ENCODE assay signal across 9 cellular contexts in the genomic region with DNA sequence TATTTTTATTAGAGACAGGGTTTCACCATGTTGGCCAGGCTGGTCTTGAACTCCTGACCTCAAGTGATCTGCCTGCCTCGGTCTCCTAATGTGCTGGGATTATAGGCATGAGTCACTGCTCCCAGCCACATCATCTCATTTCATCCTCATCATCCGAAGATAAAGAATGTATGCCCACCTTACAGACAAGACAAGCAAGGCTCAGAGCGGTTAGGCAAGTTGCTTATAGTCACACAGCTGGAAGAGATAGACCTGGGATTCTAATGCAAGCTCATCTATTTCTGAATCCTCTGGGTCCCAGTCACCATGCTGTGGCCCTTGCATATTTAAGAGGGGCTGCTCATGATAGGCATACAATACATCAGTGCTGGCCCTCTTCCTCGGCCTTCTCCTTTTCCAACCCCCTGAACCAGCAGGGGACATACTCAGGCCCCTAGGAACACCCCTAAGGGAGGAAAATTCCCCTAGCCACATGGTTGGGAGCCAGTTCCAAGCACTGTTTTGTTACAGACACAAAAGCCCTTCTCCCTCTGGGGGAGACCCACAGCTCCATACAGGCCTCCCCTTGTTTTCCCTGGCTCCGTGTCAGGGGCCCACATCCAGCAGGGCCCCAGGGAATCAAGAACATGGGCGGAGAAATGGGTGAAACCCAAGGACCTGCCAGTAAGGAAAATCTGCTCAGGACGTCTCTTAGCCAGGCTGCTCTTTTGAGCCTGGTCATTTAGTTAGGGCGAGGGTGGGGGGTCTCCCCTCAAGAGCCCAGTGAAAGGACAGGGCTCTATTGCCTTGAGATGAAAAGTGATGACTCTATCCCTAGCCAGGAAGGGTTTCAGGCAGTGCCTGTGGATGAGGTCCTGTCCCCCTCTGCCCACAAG. TPM values are rescaled to one million over a fixed set of nuclear protein-coding genes. Genes with fewer than 3 reads are reported as not detected.
DNase-seq lines count a peak whose midpoint lies in the region; ATAC-seq and TF ChIP-seq lines count a peak whose summit lies in the region.
"Had no signal": no experiment of that assay in that cellular context is flagged by ENCODE, and none has a peak within 500 bp of the region (broad histone marks: within the 10 kb centered on the region; RNA-seq: fewer than 3 reads in every experiment).

No MANE protein-coding gene starts in this region.

- no peaks in the 10 kb centered on the region for H3K36me3 Mint-ChIP-seq in natural killer cell treated with Interleukin-12 subunit alpha and Interleukin-12 subunit beta and Interleukin-15 and Interleukin-18, amount 100 ng/mL, for 72 hours

- no peak overlapping the region for H3K4me3 Mint-ChIP-seq in natural killer cell treated with Interleukin-12 subunit alpha and Interleukin-12 subunit beta and Interleukin-15 and Interleukin-18, amount 100 ng/mL, for 72 hours

- 71 to 80% (median 75%) methylated on average over 8 of the region's 8 CpGs for WGBS in heart left ventricle, 4 donors

- peaks cover 1 to 12% of the 10 kb centered on the region in 2 donors for H3K4me1 Mint-ChIP-seq in natural killer cell treated with Interleukin-12 subunit alpha and Interleukin-12 subunit beta and Interleukin-15 and Interleukin-18, amount 100 ng/mL, for 72 hours (ENCODE audit: low read depth in 2 of 2)

- H3K4me1 ChIP-seq in heart left ventricle: peaks cover 14 to 92% (median 69%) of the 10 kb centered on the region in 12 donors
- H3K4me1 ChIP-seq in osteoblast (ENCODE audit: insufficient read depth, low read length): peaks cover 84% of the 10 kb centered on the region

- intact Hi-C loops in heart left ventricle (cut with DNase I): no loop called here

- no peak overlapping the region for H2AFZ ChIP-seq in osteoblast (ENCODE audit: low read length)

- H3K4me3 ChIP-seq in astrocyte of the cerebellum (ENCODE audit: low read depth, low read length) (no peak overlapping the region), heart left ventricle (no peak overlapping the region), osteoblast (ENCODE audit: insufficient read depth, low read length) (peak overlapping the region; percentile 15)
- H3K4me3 ChIP-seq: SJCRH30 had no signal

- no peaks in the 10 kb centered on the region for H3K9me3 Mint-ChIP-seq in natural killer cell treated with Interleukin-12 subunit alpha and Interleukin-12 subunit beta and Interleukin-15 and Interleukin-18, amount 100 ng/mL, for 72 hours

- H3K27ac ChIP-seq in heart left ventricle (peak overlapping the region; percentile 44 to 98 (median 72)), osteoblast (ENCODE audit: low read depth, low read length) (peak overlapping the region; percentile 99)
- H3K27ac ChIP-seq: SJCRH30 had no signal

- peaks cover 98% of the 10 kb centered on the region for H3K79me2 ChIP-seq in osteoblast (ENCODE audit: insufficient read depth, low read length)

- H3K4me2 ChIP-seq in osteoblast (ENCODE audit: insufficient read depth, low read length): peak overlapping the region; percentile 61

- H3K36me3 ChIP-seq in heart left ventricle: peaks cover 0 to 19% (median 4%) of the 10 kb centered on the region in 9 donors
- peaks cover 68% of the 10 kb centered on the region for H3K36me3 ChIP-seq in osteoblast (ENCODE audit: insufficient read depth, low read length)

- TF ChIP-seq CTCF in astrocyte of the cerebellum (IDR thresholded peaks at IDR 0.05; ENCODE audit: low read depth, low read length, missing control alignments): no peak
- no peak for TF ChIP-seq CTCF in heart left ventricle (IDR thresholded peaks at IDR 0.05)
- TF ChIP-seq CTCF in osteoblast (IDR thresholded peaks at IDR 0.05; ENCODE audit: extremely low read depth, low read depth, low read length): no peak

- peaks cover 44% of the 10 kb centered on the region for H4K20me1 ChIP-seq in osteoblast (ENCODE audit: insufficient read depth, low read length)

- in situ Hi-C loops in astrocyte of the cerebellum (cut with HindIII; ENCODE audit: low sequenced_read_pairs): no loop called here

- H3K27ac Mint-ChIP-seq in natural killer cell treated with Interleukin-12 subunit alpha and Interleukin-12 subunit beta and Interleukin-15 and Interleukin-18, amount 100 ng/mL, for 72 hours: no peak overlapping the region

- H3K27me3 Mint-ChIP-seq in natural killer cell treated with Interleukin-12 subunit alpha and Interleukin-12 subunit beta and Interleukin-15 and Interleukin-18, amount 100 ng/mL, for 72 hours: no peaks in the 10 kb centered on the region

- TF ChIP-seq POLR2A in heart left ventricle (IDR thresholded peaks at IDR 0.05): no peak

- no peaks in the 10 kb centered on the region for H3K27me3 ChIP-seq in heart left ventricle
- H3K27me3 ChIP-seq in osteoblast (ENCODE audit: insufficient read depth, low read length): no peaks in the 10 kb centered on the region
- H3K27me3 ChIP-seq: SJCRH30 had no signal

- ATAC-seq in heart left ventricle (peak; percentile 6 to 28 (median 16)), GM21737 (IDR thresholded peaks at IDR 0.05; ENCODE audit: unreplicated experiment) (no peak)
- no peak for ATAC-seq in natural killer cell treated with Interleukin-12 subunit alpha and Interleukin-12 subunit beta and Interleukin-15 and Interleukin-18, amount 100 ng/mL, for 72 hours

- DNase-seq in astrocyte of the cerebellum (ENCODE audit: low read depth) (peak; percentile 44), heart left ventricle (peak in 3 of 5 donors; percentile 47 to 66 (median 54)), osteoblast (ENCODE audit: insufficient read length, low spot score, missing footprints) (no peak), NCI-H1417 treated with DMSO at 0.1 percent for 48 hours (lab: John Stamatoyannopoulos, UW) (no peak), NCI-H2196 (lab: John Stamatoyannopoulos, UW; ENCODE audit: unreplicated experiment) (no peak)
- no peak for DNase-seq in natural killer cell treated with Interleukin-12 subunit alpha and Interleukin-12 subunit beta and Interleukin-15 and Interleukin-18, amount 100 ng/mL, for 72 hours (ENCODE audit: low spot score)
- DNase-seq: NCI-H2029, SJCRH30 had no signal

- H3K9me3 ChIP-seq in heart left ventricle (no peaks in the 10 kb centered on the region), osteoblast (ENCODE audit: low read depth, low read length) (no peaks in the 10 kb centered on the region)
- H3K9me3 ChIP-seq: SJCRH30 had no signal

RNA-seq across cellular contexts. Expression of gene CSRP1, which starts 6.9 kb away (rescaled TPM):
- total RNA-seq in heart left ventricle (100 to 1,000 TPM in 2 of 9 donors, 10 to 100 TPM in 7; 35.8 to 325 (median 78.6) TPM), osteoblast (389 and 480 TPM in 2 replicates)
- polyA plus RNA-seq in heart left ventricle: 10 to 100 TPM; 46.6 to 81.7 TPM
- total RNA-seq in natural killer cell treated with Interleukin-12 subunit alpha and Interleukin-12 subunit beta and Interleukin-15 and Interleukin-18, amount 100 ng/mL, for 72 hours: 10 to 100 TPM; 41.6 to 57.8 TPM

RNA-seq across cellular contexts. Expression of gene PHLDA3, which starts 31.0 kb away (rescaled TPM):
- total RNA-seq in heart left ventricle (10 to 100 TPM; 18.4 to 48.1 (median 33.4) TPM), osteoblast (116 and 134 TPM in 2 replicates)
- 10 to 100 TPM; 15.2 to 22.9 TPM for polyA plus RNA-seq in heart left ventricle
- total RNA-seq in natural killer cell treated with Interleukin-12 subunit alpha and Interleukin-12 subunit beta and Interleukin-15 and Interleukin-18, amount 100 ng/mL, for 72 hours: 1 to 10 TPM; 2.7 to 3.3 TPM

RNA-seq across cellular contexts. Expression of gene NAV1, which starts 38.9 kb away (rescaled TPM):
- total RNA-seq in heart left ventricle (100 to 1,000 TPM in 1 of 9 donors, 10 to 100 TPM in 8; 58.0 to 107 (median 85.0) TPM), osteoblast (47.0 and 47.1 TPM in 2 replicates)
- 10 to 100 TPM; 30.5 to 37.6 TPM for polyA plus RNA-seq in heart left ventricle
- total RNA-seq in natural killer cell treated with Interleukin-12 subunit alpha and Interleukin-12 subunit beta and Interleukin-15 and Interleukin-18, amount 100 ng/mL, for 72 hours: 1 to 10 TPM in 1 of 2 donors, under 1 TPM in 1; 0.21 to 1.2 TPM

Comparison
In these comparisons a context has a peak if more than half of its experiments do, and no peak if none do; other contexts are left out.
1. DNase-seq: peak in astrocyte of the cerebellum (single experiment) and heart left ventricle (3 of 5); none in osteoblast (single experiment), NCI-H1417 treated with DMSO at 0.1 percent for 48 hours (single experiment), natural killer cell treated with Interleukin-12 subunit alpha and Interleukin-12 subunit beta and Interleukin-15 and Interleukin-18, amount 100 ng/mL, for 72 hours (single experiment) and NCI-H2196 (single experiment).
2. ATAC-seq: peak in heart left ventricle (4 of 4); none in GM21737 (single experiment) and natural killer cell treated with Interleukin-12 subunit alpha and Interleukin-12 subunit beta and Interleukin-15 and Interleukin-18, amount 100 ng/mL, for 72 hours (0 of 2).
3. RNA of gene PHLDA3, which starts 31.0 kb away (total RNA-seq): 116 to 134 TPM in osteoblast and 18.4 to 48.1 TPM in heart left ventricle; 2.7 to 3.3 TPM in natural killer cell treated with Interleukin-12 subunit alpha and Interleukin-12 subunit beta and Interleukin-15 and Interleukin-18, amount 100 ng/mL, for 72 hours; every median in the first group is over 4 times any median in the second.
4. RNA of gene NAV1, which starts 38.9 kb away (total RNA-seq): 58.0 to 107 TPM in heart left ventricle and 47.0 to 47.1 TPM in osteoblast; 0.21 to 1.2 TPM in natural killer cell treated with Interleukin-12 subunit alpha and Interleukin-12 subunit beta and Interleukin-15 and Interleukin-18, amount 100 ng/mL, for 72 hours; every median in the first group is over 10 times any median in the second.